9 cellular contexts compared by ENCODE assay signal in genomic region chrX:50988649-50989048, GRCh38.
A peak's percentile ranks its signal among the peaks of the same experiment; 100 is the strongest.
DNase-seq lines count a peak whose midpoint lies in the region; ATAC-seq, FAIRE-seq and TF ChIP-seq lines count a peak whose summit lies in the region.
"Had no signal": no experiment of that assay in that cellular context is flagged by ENCODE, and none has a peak within 500 bp of the region (broad histone marks: within the 10 kb centered on the region; RNA-seq: fewer than 3 reads in every experiment).

No MANE protein-coding gene starts in this region.

- H3K4me3 ChIP-seq in BJ (ENCODE audit: low read depth, low read length) (no peak overlapping the region), small intestine (ENCODE audit: low read depth in 1 of 2, low read length in 2 of 2) (no peak overlapping the region)

- H3K4me1 ChIP-seq in small intestine (ENCODE audit: control insufficient read depth in 2 of 2, insufficient read depth in 1 of 2, low read depth in 1 of 2, low read length in 1 of 2): no peaks in the 10 kb centered on the region

- no peaks in the 10 kb centered on the region for H3K9me3 ChIP-seq in small intestine (ENCODE audit: control insufficient read depth, low read depth)

- peak; percentile 56 for ATAC-seq in GM18867 (IDR thresholded peaks at IDR 0.05; ENCODE audit: unreplicated experiment)
- no peak for ATAC-seq in HG03469 (IDR thresholded peaks at IDR 0.05; ENCODE audit: unreplicated experiment)
- ATAC-seq: stimulated activated naive CD8-positive, alpha-beta T cell treated with anti-CD3 and anti-CD28 coated beads, Interleukin-15, amount 100 ng/mL, for 72 hours had no signal

- H3K27me3 ChIP-seq in BJ (ENCODE audit: control insufficient read depth, insufficient read depth, low read length): no peaks in the 10 kb centered on the region
- H3K27me3 ChIP-seq in small intestine (ENCODE audit: control insufficient read depth in 2 of 2, insufficient read depth in 2 of 2, low read length in 2 of 2): no peaks in the 10 kb centered on the region

- FAIRE-seq in small intestine (lab: Jason Lieb, UNC): no peak

- no peak overlapping the region for H3K27ac ChIP-seq in small intestine (ENCODE audit: low read depth in 1 of 2, low read length in 1 of 2)

- TF ChIP-seq CTCF in BJ (IDR thresholded peaks at IDR 0.05; ENCODE audit: insufficient read depth, low read depth, low read length): peak; percentile 43

- 39 to 49% (median 43%) methylated on average over 2 of the region's 2 CpGs for WGBS in small intestine, 3 donors

- H3K36me3 ChIP-seq in BJ (ENCODE audit: control insufficient read depth, insufficient read depth, low read length) (no peaks in the 10 kb centered on the region), small intestine (ENCODE audit: control insufficient read depth in 2 of 2, insufficient read depth in 2 of 2, low read length in 2 of 2) (no peaks in the 10 kb centered on the region)

- POLR2A ChIA-PET in BJ (lab: Charles Lee): interaction anchor here (0.5 kb wide), 1 partner anchor 301 kb away, joined by 3 read pairs; no protein-coding TSS in a partner anchor

- no peak for DNase-seq in BJ (ENCODE audit: low read depth)
- peak; percentile 28 for DNase-seq in RPMI8226
- DNase-seq in fibroblast of the conjunctiva (ENCODE audit: low read depth): peak; percentile 14
- DNase-seq in small intestine: peak; percentile 22
- no peak for DNase-seq in NCI-H345 treated with DMSO at 0.1 percent for 48 hours (lab: John Stamatoyannopoulos, UW; ENCODE audit: unreplicated experiment)
- no peak for DNase-seq in hippocampal formation (lab: John Stamatoyannopoulos, UW)

- CTCF ChIA-PET in BJ (lab: Yijun Ruan, JAX): interaction anchor here (0.6 to 2.1 kb wide), 9 partner anchors 10 to 297 kb away, joined by 3 to 7 read pairs (median 4); no protein-coding TSS in a partner anchor

Comparison
In these comparisons a context has a peak if more than half of its experiments do, and no peak if none do; other contexts are left out.
1. DNase-seq: peak in RPMI8226 (single experiment), fibroblast of the conjunctiva (single experiment) and small intestine (single experiment); none in BJ (single experiment), NCI-H345 treated with DMSO at 0.1 percent for 48 hours (single experiment) and hippocampal formation (0 of 2).